In genomic region chr11:27839226-27839913, GRCh38 we compare ENCODE assay signal across 11 cellular contexts.
A peak's percentile ranks its signal among the peaks of the same experiment; 100 is the strongest.
DNase-seq lines count a peak whose midpoint lies in the region; ATAC-seq, FAIRE-seq and TF ChIP-seq lines count a peak whose summit lies in the region.
"Had no signal": no experiment of that assay in that cellular context is flagged by ENCODE, and none has a peak within 500 bp of the region (broad histone marks: within the 10 kb centered on the region; RNA-seq: fewer than 3 reads in every experiment).

No MANE protein-coding gene starts in this region.

- intact Hi-C loops in sigmoid colon (cut with DNase I), result no loop called here

- ATAC-seq in GM21528 (IDR thresholded peaks at IDR 0.05; ENCODE audit: low FRiP score, unreplicated experiment), result no peak

- no peaks in the 10 kb centered on the region for H3K4me1 ChIP-seq in sigmoid colon
- no peaks in the 10 kb centered on the region for H3K4me1 ChIP-seq in tibial nerve
- H3K4me1 ChIP-seq: esophagus squamous epithelium had no signal

- peaks cover 0 to 3% (median 0%) of the 10 kb centered on the region in 4 donors for H3K9me3 ChIP-seq in sigmoid colon
- no peaks in the 10 kb centered on the region for H3K9me3 ChIP-seq in tibial nerve
- H3K9me3 ChIP-seq: esophagus squamous epithelium had no signal

- FAIRE-seq in D721Med (lab: Jason Lieb, UNC), result no peak

- WGBS in sigmoid colon, 2 donors, result 50 to 54% methylated on average over 3 of the region's 3 CpGs
- WGBS in tibial nerve, 2 donors, result 43 to 44% methylated on average over 3 of the region's 3 CpGs

- TF ChIP-seq POLR2A in sigmoid colon (IDR thresholded peaks at IDR 0.05) (no peak), tibial nerve (IDR thresholded peaks at IDR 0.05) (no peak)

- H3K4me3 ChIP-seq in kidney epithelial cell (ENCODE audit: low read depth, low read length) (no peak overlapping the region), sigmoid colon (no peak overlapping the region), tibial nerve (no peak overlapping the region)
- H3K4me3 ChIP-seq: esophagus squamous epithelium had no signal

- H3K36me3 ChIP-seq in kidney epithelial cell (ENCODE audit: control insufficient read depth, insufficient read depth, low read length) (no peaks in the 10 kb centered on the region), sigmoid colon (no peaks in the 10 kb centered on the region), tibial nerve (no peaks in the 10 kb centered on the region)
- H3K36me3 ChIP-seq: esophagus squamous epithelium had no signal

- DNase-seq in D721Med (ENCODE audit: insufficient read length, low spot score), result no peak
- DNase-seq in HuH-7 (ENCODE audit: low spot score), result peak; percentile 10
- no peak for DNase-seq in kidney epithelial cell (ENCODE audit: low read depth)
- no peak for DNase-seq in glomerular visceral epithelial cell (ENCODE audit: extremely low spot score)
- DNase-seq in sigmoid colon, result no peak
- DNase-seq in tibial nerve (ENCODE audit: low spot score in 2 of 2), result no peak
- DNase-seq: activated T-cell treated with anti-CD3 and anti-CD28 coated beads, Interleukin-2, amount 50 U/mL, for 48 hours; esophagus squamous epithelium; NCI-H748 treated with DMSO at 0.1 percent for 48 hours had no signal

- TF ChIP-seq CTCF in D721Med (IDR thresholded peaks at IDR 0.05; ENCODE audit: insufficient read depth, missing control alignments) (peak; percentile 25), VCaP (conservative IDR thresholded peaks at IDR 0.05) (peak; percentile 65), kidney epithelial cell (IDR thresholded peaks at IDR 0.05; ENCODE audit: insufficient read depth, low read length, poor library complexity, severe bottlenecking) (peak; percentile 30), sigmoid colon (IDR thresholded peaks at IDR 0.05) (no peak), tibial nerve (IDR thresholded peaks at IDR 0.05) (no peak)

- no peak overlapping the region for H3K27ac ChIP-seq in VCaP
- H3K27ac ChIP-seq in sigmoid colon, result no peak overlapping the region
- H3K27ac ChIP-seq in tibial nerve, result no peak overlapping the region
- H3K27ac ChIP-seq: esophagus squamous epithelium had no signal

- H3K27me3 ChIP-seq in kidney epithelial cell (ENCODE audit: control insufficient read depth, insufficient read depth, low read length), result no peaks in the 10 kb centered on the region
- H3K27me3 ChIP-seq in sigmoid colon, result no peaks in the 10 kb centered on the region
- no peaks in the 10 kb centered on the region for H3K27me3 ChIP-seq in tibial nerve
- H3K27me3 ChIP-seq: esophagus squamous epithelium had no signal

- TF ChIP-seq EP300 in sigmoid colon (IDR thresholded peaks at IDR 0.05), result no peak
- TF ChIP-seq EP300 in tibial nerve (IDR thresholded peaks at IDR 0.05), result no peak

Comparison
In these comparisons a context has a peak if more than half of its experiments do, and no peak if none do; other contexts are left out.
1. CTCF ChIP-seq: peak in D721Med (single experiment), VCaP (single experiment) and kidney epithelial cell (single experiment); none in sigmoid colon (0 of 4) and tibial nerve (0 of 5).